In genomic region chr16:58732545-58733247, GRCh38 we compare ENCODE assay signal across 8 cellular contexts. TPM values are rescaled to one million over a fixed set of nuclear protein-coding genes. Genes with fewer than 3 reads are reported as not detected.
DNase-seq lines count a peak whose midpoint lies in the region; ATAC-seq and TF ChIP-seq lines count a peak whose summit lies in the region.

No MANE protein-coding gene starts in this region.

- peaks cover 38% of the 10 kb centered on the region for H3K4me1 ChIP-seq in DND-41 (ENCODE audit: insufficient read depth, low read length)
- H3K4me1 ChIP-seq in HUES6 (ENCODE audit: control insufficient read depth, insufficient read depth, low read length): peaks cover 9% of the 10 kb centered on the region
- H3K4me1 ChIP-seq in upper lobe of left lung: peaks cover 6 to 23% (median 9%) of the 10 kb centered on the region in 4 donors

- H3K4me2 ChIP-seq in DND-41 (ENCODE audit: insufficient read depth, low read length): peak overlapping the region; percentile 92

- peak overlapping the region; percentile 98 for H3K9ac ChIP-seq in DND-41 (ENCODE audit: low read depth, low read length)
- H3K9ac ChIP-seq in HUES6 (ENCODE audit: low read length): peak overlapping the region; percentile 81

- H3K4me3 ChIP-seq in DND-41 (ENCODE audit: low read depth in 1 of 2, low read length in 2 of 2) (peak overlapping the region; percentile 97 to 100; a peak in 3 of 4 replicates), HUES6 (ENCODE audit: low read depth, low read length) (peak overlapping the region; percentile 88), upper lobe of left lung (peak overlapping the region in 3 of 4 donors; percentile 85 to 90 (median 89))

- ATAC-seq in DND-41 (ENCODE audit: insufficient read depth, low read depth): no peak
- ATAC-seq in GM21360 (IDR thresholded peaks at IDR 0.05; ENCODE audit: unreplicated experiment): peak; percentile 35
- ATAC-seq in upper lobe of left lung (ENCODE audit: low FRiP score in 2 of 2): no peak

- TF ChIP-seq POLR2A in upper lobe of left lung (IDR thresholded peaks at IDR 0.05): no peak

- H3K27me3 ChIP-seq in DND-41 (ENCODE audit: insufficient read depth, low read length, poor library complexity) (no peaks in the 10 kb centered on the region), HUES6 (ENCODE audit: control insufficient read depth, insufficient read depth, low read length) (no peaks in the 10 kb centered on the region), upper lobe of left lung (no peaks in the 10 kb centered on the region)

- H3K79me2 ChIP-seq in DND-41 (ENCODE audit: insufficient read depth, low read length): peaks cover 67% of the 10 kb centered on the region

- peak overlapping the region; percentile 99; the same call in 1 of the 2 replicates for H2AFZ ChIP-seq in DND-41 (ENCODE audit: low read depth, low read length)

- H4K20me1 ChIP-seq in DND-41 (ENCODE audit: insufficient read depth, low read length): peaks cover 40% of the 10 kb centered on the region

- DNase-seq in DND-41 (no peak), astrocyte of the hippocampus (ENCODE audit: low read depth, low spot score) (peak; percentile 53), medulla oblongata (ENCODE audit: extremely low spot score) (peak; percentile 31), upper lobe of left lung (no peak), GF-D8 (lab: John Stamatoyannopoulos, UW) (no peak), NOMO-1 treated with DMSO at 0.1 percent for 48 hours (lab: John Stamatoyannopoulos, UW; ENCODE audit: unreplicated experiment) (no peak)

- no peak for TF ChIP-seq EP300 in upper lobe of left lung (IDR thresholded peaks at IDR 0.05)

- H3K9me3 ChIP-seq in DND-41 (ENCODE audit: insufficient read depth, low read length, severe bottlenecking) (no peaks in the 10 kb centered on the region), HUES6 (ENCODE audit: control insufficient read depth, insufficient read depth, low read depth, low read length) (no peaks in the 10 kb centered on the region), upper lobe of left lung (no peaks in the 10 kb centered on the region)

- H3K27ac ChIP-seq in DND-41 (ENCODE audit: low read length) (peak overlapping the region; percentile 91), HUES6 (ENCODE audit: low read depth, low read length) (no peak overlapping the region), upper lobe of left lung (no peak overlapping the region)

- TF ChIP-seq CTCF in DND-41 (IDR thresholded peaks at IDR 0.05; ENCODE audit: borderline replicate concordance, extremely low read depth, low read length, poor library complexity, severe bottlenecking) (no peak), upper lobe of left lung (IDR thresholded peaks at IDR 0.05) (no peak)

- 56 to 57% methylated on average over 9 of the region's 9 CpGs for WGBS in upper lobe of left lung, 2 donors

- H3K36me3 ChIP-seq in DND-41 (ENCODE audit: insufficient read depth, low read length): peaks cover 27% of the 10 kb centered on the region
- H3K36me3 ChIP-seq in HUES6 (ENCODE audit: control insufficient read depth, insufficient read depth, low read length): peaks cover 9% of the 10 kb centered on the region
- no peaks in the 10 kb centered on the region for H3K36me3 ChIP-seq in upper lobe of left lung

RNA-seq across cellular contexts. Expression of gene GOT2, which starts 1.4 kb away (rescaled TPM):
- total RNA-seq in upper lobe of left lung: 10 to 100 TPM; 28.4 to 52.9 (median 47.2) TPM

RNA-seq across cellular contexts. Expression of gene SLC38A7, which starts 48.1 kb away (rescaled TPM):
- 10 to 100 TPM in 5 of 6 donors, 1 to 10 TPM in 1; 6.5 to 34.6 (median 22.4) TPM for total RNA-seq in upper lobe of left lung

Comparison
In these comparisons a context has a peak if more than half of its experiments do, and no peak if none do; other contexts are left out.
1. DNase-seq: peak in astrocyte of the hippocampus (single experiment) and medulla oblongata (single experiment); none in DND-41 (single experiment), upper lobe of left lung (0 of 2), GF-D8 (single experiment) and NOMO-1 treated with DMSO at 0.1 percent for 48 hours (single experiment).
2. Peak in every context shown above with its lines, with median percentiles within 50 percentile points of each other: H3K4me3 ChIP-seq.